ENCODE assay signal across 14 cellular contexts in genomic region chr4:26330946-26331345, GRCh38. TPM values are rescaled to one million over a fixed set of nuclear protein-coding genes. Genes with fewer than 3 reads are reported as not detected.
DNase-seq lines count a peak whose midpoint lies in the region; ATAC-seq and FAIRE-seq lines count a peak whose summit lies in the region.
"Had no signal": no experiment of that assay in that cellular context is flagged by ENCODE, and none has a peak within 500 bp of the region (broad histone marks: within the 10 kb centered on the region; RNA-seq: fewer than 3 reads in every experiment).

No MANE protein-coding gene starts in this region.

- H3K27ac ChIP-seq in ectodermal cell (ENCODE audit: insufficient read depth, low read depth, low read length, poor library complexity, severe bottlenecking) = peak overlapping the region; percentile 30
- H3K27ac ChIP-seq in substantia nigra (ENCODE audit: low read depth, low read length, poor library complexity, severe bottlenecking) = peak overlapping the region; percentile 76
- H3K27ac ChIP-seq: coronary artery had no signal

- intact Hi-C loops in Right ventricle myocardium superior (cut with DNase I) (no loop called here), left cardiac atrium (cut with DNase I) (loop anchor here (2.0 to 10.0 kb wide), 2 partner anchors 74 to 80 kb away; no protein-coding TSS in a partner anchor)

- DNase-seq in Right ventricle myocardium superior (no peak), left cardiac atrium (no peak), NCI-H510A (lab: John Stamatoyannopoulos, UW) (peak; percentile 70), substantia nigra (lab: John Stamatoyannopoulos, UW) (peak in 3 of 49 donors; percentile 6 to 15 (median 12)), cerebellar nuclear complex (lab: John Stamatoyannopoulos, UW) (no peak), urothelium cell line (ENCODE audit: low spot score) (no peak), AG20443 (ENCODE audit: low spot score) (no peak)
- DNase-seq: activated B cell treated with CpG ODN at 0.5 μM for 24 hours; activated gamma-delta T cell treated with Interleukin-2 at 50 U/mL for 16 hours; posterior cingulate gyrus; stimulated activated CD4-positive, alpha-beta T cell treated with anti-CD3 and anti-CD28 coated beads, Interleukin-2, amount 100 ng/mL, for 48 hours had no signal

- H3K27me3 ChIP-seq in ectodermal cell (ENCODE audit: control insufficient read depth, insufficient read depth, low read length, poor library complexity, severe bottlenecking) = no peaks in the 10 kb centered on the region

- peaks cover 16% of the 10 kb centered on the region for H3K4me1 ChIP-seq in ectodermal cell (ENCODE audit: control insufficient read depth, insufficient read depth, low read length)

- ATAC-seq in Right ventricle myocardium superior (ENCODE audit: poor library complexity) (peak; percentile 34), left cardiac atrium (no peak)

- no peak for FAIRE-seq in urothelium cell line (lab: Jason Lieb, UNC)

- WGBS in ectodermal cell, 2 experiments = 44 to 53% methylated on average over 6 of the region's 6 CpGs

- no peaks in the 10 kb centered on the region for H3K36me3 ChIP-seq in ectodermal cell (ENCODE audit: control insufficient read depth, insufficient read depth, low read length)

- H3K9me3 ChIP-seq in ectodermal cell (ENCODE audit: control insufficient read depth, low read length) = no peaks in the 10 kb centered on the region

- H3K4me3 ChIP-seq in ectodermal cell (ENCODE audit: insufficient read depth, low read depth, low read length) = no peak overlapping the region
- H3K4me3 ChIP-seq: coronary artery, lung had no signal

RNA-seq across cellular contexts. Expression of gene RBPJ, which starts 10.1 kb away (rescaled TPM):
- total RNA-seq in Right ventricle myocardium superior (44.2 TPM), left cardiac atrium (10 to 100 TPM; 49.6 to 63.5 TPM)
- polyA plus RNA-seq in ectodermal cell (2013, experiment 1 of 4) = 75.4 TPM
- 84.0 TPM for polyA plus RNA-seq in ectodermal cell (2013, experiment 2 of 4)
- 53.5 TPM for polyA plus RNA-seq in ectodermal cell (2013, experiment 3 of 4)
- 62.4 TPM for polyA plus RNA-seq in ectodermal cell (2013, experiment 4 of 4)
